In the genomic region with DNA sequence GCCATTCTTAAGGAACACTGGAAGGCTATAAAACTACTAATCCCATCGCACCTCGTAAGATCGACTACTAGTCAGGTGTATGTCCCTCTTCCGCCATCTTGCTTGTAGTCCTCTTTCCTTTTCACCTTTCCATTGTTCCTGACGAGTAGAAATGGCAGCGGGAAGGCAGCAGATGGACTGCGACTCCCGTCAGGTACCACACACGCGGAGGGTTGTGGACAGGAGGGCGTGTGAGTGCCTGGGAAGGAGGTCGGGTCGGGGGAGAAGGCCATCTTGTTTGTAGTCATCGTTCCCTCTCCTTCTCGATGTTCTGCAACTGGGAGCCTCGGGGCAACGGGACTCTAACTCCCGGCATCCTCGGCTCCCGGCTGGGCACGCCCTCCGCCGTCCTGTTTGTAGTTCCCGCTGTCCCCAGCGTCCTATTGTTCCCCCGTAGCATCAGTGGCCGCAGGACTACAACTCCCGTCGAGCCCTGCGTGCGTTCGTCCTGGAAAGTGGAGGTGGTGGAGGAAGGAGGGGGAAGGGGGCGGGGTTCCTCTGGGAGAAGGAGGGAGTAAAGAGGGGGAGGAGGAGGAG, we compare ENCODE assay signal across 1 cellular context.
A peak's percentile ranks its signal among the peaks of the same experiment; 100 is the strongest.
TF ChIP-seq lines count a peak whose summit lies in the region.

No MANE protein-coding gene starts in this region.

TF ChIP-seq in K562, 482 proteins besides CTCF, POLR2A, EP300 and RAD21 (continued from another document and continues in another):
- TF ChIP-seq ESRRB (CRISPR knock-in tag; IDR thresholded peaks at IDR 0.05; ENCODE audit: borderline replicate concordance) (no peak), KAT2B (IDR thresholded peaks at IDR 0.05; ENCODE audit: low read depth, low read length) (no peak), BDP1 (IDR thresholded peaks at IDR 0.05; ENCODE audit: insufficient read depth, insufficient read length) (no peak), DPF2 (IDR thresholded peaks at IDR 0.05) (no peak), TAF15 (IDR thresholded peaks at IDR 0.05; ENCODE audit: low read depth, low read length) (no peak), COPS2 (conservative IDR thresholded peaks at IDR 0.05) (no peak), FOXA3 (CRISPR knock-in tag; conservative IDR thresholded peaks at IDR 0.05 in 1 of 2, IDR thresholded peaks at IDR 0.05 in 1 of 2) (0 out of 4 replicates have a peak, but pooled peaks of 1 of the 2 experiments have one; percentile 16), ZNF146 (CRISPR knock-in tag; IDR thresholded peaks at IDR 0.05; ENCODE audit: unreplicated experiment) (no peak), SP2 (IDR thresholded peaks at IDR 0.05; ENCODE audit: extremely low read depth, low read depth, low read length, poor library complexity, severe bottlenecking) (no peak), RBM15 (IDR thresholded peaks at IDR 0.05; ENCODE audit: insufficient read depth, low read length) (no peak), SLC30A9 (CRISPR knock-in tag; IDR thresholded peaks at IDR 0.05) (no peak), SETDB1 (IDR thresholded peaks at IDR 0.05; ENCODE audit: low read length) (no peak), SIRT6 (IDR thresholded peaks at IDR 0.05; ENCODE audit: low read depth, low read length) (no peak), FOXM1 (IDR thresholded peaks at IDR 0.05; ENCODE audit: low read depth) (no peak), FOXM1 (CRISPR knock-in tag; IDR thresholded peaks at IDR 0.05; ENCODE audit: low read depth) (peak; percentile 70; the same call in 1 of the 2 replicates), FOXA1 (IDR thresholded peaks at IDR 0.05; ENCODE audit: borderline replicate concordance) (no peak), MYNN (IDR thresholded peaks at IDR 0.05) (no peak), MYNN (CRISPR knock-in tag; IDR thresholded peaks at IDR 0.05) (no peak), ZKSCAN1 (IDR thresholded peaks at IDR 0.05; ENCODE audit: low read depth, low read length) (no peak), ETV1 (tag; conservative IDR thresholded peaks at IDR 0.05; ENCODE audit: low read depth) (peak; percentile 45), ZNF124 (CRISPR knock-in tag; IDR thresholded peaks at IDR 0.05) (no peak), MEIS2 (IDR thresholded peaks at IDR 0.05; ENCODE audit: partially characterized antibody) (no peak), ZKSCAN3 (CRISPR knock-in tag; IDR thresholded peaks at IDR 0.05) (no peak), ZNF445 (CRISPR knock-in tag; IDR thresholded peaks at IDR 0.05; ENCODE audit: low read depth) (no peak), HMGN3 (IDR thresholded peaks at IDR 0.05; ENCODE audit: borderline replicate concordance, extremely low read depth, insufficient read length, low read depth, low read length) (no peak), ZNF79 (CRISPR knock-in tag; IDR thresholded peaks at IDR 0.05; ENCODE audit: low read depth) (0 out of 2 replicates have a peak, but pooled peaks have one; percentile 50), HNRNPUL1 (IDR thresholded peaks at IDR 0.05; ENCODE audit: low read length) (no peak), CXXC5 (CRISPR knock-in tag; IDR thresholded peaks at IDR 0.05) (peak; percentile 93), ASH1L (IDR thresholded peaks at IDR 0.05; ENCODE audit: borderline replicate concordance, low read depth, partially characterized antibody) (peak; percentile 83), TRIM28 (IDR thresholded peaks at IDR 0.05) (no peak), ZNF717 (CRISPR knock-in tag; IDR thresholded peaks at IDR 0.05) (no peak), NR3C1 (CRISPR knock-in tag; IDR thresholded peaks at IDR 0.05) (no peak), MIER1 (IDR thresholded peaks at IDR 0.05; ENCODE audit: low read depth) (no peak), ETV5 (CRISPR knock-in tag; IDR thresholded peaks at IDR 0.05; ENCODE audit: low read depth) (0 out of 2 replicates have a peak, but pooled peaks have one; percentile 14), HEY1 (CRISPR knock-in tag; IDR thresholded peaks at IDR 0.05; ENCODE audit: borderline replicate concordance) (no peak), CSDE1 (IDR thresholded peaks at IDR 0.05) (peak in 1 of 2 experiments; percentile 87; a peak in 1 of 4 replicates), NBN (IDR thresholded peaks at IDR 0.05; ENCODE audit: low read depth) (0 out of 2 replicates have a peak, but pooled peaks have one; percentile 16), SAP30 (IDR thresholded peaks at IDR 0.05; ENCODE audit: borderline replicate concordance, insufficient read depth, low read depth, low read length, poor library complexity, severe bottlenecking) (no peak), PTBP1 (IDR thresholded peaks at IDR 0.05; ENCODE audit: low read depth, low read length) (no peak)
- TF ChIP-seq, protein P1, sequence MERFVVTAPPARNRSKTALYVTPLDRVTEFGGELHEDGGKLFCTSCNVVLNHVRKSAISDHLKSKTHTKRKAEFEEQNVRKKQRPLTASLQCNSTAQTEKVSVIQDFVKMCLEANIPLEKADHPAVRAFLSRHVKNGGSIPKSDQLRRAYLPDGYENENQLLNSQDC (CRISPR knock-in tag; IDR thresholded peaks at IDR 0.05), result no peak
- TF ChIP-seq, protein P2, sequence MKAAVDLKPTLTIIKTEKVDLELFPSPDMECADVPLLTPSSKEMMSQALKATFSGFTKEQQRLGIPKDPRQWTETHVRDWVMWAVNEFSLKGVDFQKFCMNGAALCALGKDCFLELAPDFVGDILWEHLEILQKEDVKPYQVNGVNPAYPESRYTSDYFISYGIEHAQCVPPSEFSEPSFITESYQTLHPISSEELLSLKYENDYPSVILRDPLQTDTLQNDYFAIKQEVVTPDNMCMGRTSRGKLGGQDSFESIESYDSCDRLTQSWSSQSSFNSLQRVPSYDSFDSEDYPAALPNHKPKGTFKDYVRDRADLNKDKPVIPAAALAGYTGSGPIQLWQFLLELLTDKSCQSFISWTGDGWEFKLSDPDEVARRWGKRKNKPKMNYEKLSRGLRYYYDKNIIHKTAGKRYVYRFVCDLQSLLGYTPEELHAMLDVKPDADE (conservative IDR thresholded peaks at IDR 0.05; ENCODE audit: control insufficient read depth, low read depth, low read length), result peak; percentile 100
- TF ChIP-seq, protein P3, sequence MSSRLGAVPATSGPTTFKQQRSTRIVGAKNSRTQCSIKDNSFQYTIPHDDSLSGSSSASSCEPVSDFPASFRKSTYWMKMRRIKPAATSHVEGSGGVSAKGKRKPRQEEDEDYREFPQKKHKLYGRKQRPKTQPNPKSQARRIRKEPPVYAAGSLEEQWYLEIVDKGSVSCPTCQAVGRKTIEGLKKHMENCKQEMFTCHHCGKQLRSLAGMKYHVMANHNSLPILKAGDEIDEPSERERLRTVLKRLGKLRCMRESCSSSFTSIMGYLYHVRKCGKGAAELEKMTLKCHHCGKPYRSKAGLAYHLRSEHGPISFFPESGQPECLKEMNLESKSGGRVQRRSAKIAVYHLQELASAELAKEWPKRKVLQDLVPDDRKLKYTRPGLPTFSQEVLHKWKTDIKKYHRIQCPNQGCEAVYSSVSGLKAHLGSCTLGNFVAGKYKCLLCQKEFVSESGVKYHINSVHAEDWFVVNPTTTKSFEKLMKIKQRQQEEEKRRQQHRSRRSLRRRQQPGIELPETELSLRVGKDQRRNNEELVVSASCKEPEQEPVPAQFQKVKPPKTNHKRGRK (tag; IDR thresholded peaks at IDR 0.05), result no peak
- TF ChIP-seq, protein P4, sequence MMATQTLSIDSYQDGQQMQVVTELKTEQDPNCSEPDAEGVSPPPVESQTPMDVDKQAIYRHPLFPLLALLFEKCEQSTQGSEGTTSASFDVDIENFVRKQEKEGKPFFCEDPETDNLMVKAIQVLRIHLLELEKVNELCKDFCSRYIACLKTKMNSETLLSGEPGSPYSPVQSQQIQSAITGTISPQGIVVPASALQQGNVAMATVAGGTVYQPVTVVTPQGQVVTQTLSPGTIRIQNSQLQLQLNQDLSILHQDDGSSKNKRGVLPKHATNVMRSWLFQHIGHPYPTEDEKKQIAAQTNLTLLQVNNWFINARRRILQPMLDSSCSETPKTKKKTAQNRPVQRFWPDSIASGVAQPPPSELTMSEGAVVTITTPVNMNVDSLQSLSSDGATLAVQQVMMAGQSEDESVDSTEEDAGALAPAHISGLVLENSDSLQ (IDR thresholded peaks at IDR 0.05), result peak; percentile 80
- TF ChIP-seq, protein P5, sequence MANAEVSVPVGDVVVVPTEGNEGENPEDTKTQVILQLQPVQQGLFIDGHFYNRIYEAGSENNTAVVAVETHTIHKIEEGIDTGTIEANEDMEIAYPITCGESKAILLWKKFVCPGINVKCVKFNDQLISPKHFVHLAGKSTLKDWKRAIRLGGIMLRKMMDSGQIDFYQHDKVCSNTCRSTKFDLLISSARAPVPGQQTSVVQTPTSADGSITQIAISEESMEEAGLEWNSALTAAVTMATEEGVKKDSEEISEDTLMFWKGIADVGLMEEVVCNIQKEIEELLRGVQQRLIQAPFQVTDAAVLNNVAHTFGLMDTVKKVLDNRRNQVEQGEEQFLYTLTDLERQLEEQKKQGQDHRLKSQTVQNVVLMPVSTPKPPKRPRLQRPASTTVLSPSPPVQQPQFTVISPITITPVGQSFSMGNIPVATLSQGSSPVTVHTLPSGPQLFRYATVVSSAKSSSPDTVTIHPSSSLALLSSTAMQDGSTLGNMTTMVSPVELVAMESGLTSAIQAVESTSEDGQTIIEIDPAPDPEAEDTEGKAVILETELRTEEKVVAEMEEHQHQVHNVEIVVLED (CRISPR knock-in tag; IDR thresholded peaks at IDR 0.05), result peak; percentile 91
- TF ChIP-seq, protein P6, sequence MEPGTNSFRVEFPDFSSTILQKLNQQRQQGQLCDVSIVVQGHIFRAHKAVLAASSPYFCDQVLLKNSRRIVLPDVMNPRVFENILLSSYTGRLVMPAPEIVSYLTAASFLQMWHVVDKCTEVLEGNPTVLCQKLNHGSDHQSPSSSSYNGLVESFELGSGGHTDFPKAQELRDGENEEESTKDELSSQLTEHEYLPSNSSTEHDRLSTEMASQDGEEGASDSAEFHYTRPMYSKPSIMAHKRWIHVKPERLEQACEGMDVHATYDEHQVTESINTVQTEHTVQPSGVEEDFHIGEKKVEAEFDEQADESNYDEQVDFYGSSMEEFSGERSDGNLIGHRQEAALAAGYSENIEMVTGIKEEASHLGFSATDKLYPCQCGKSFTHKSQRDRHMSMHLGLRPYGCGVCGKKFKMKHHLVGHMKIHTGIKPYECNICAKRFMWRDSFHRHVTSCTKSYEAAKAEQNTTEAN (CRISPR knock-in tag; IDR thresholded peaks at IDR 0.05), result no peak
- TF ChIP-seq, protein P7, sequence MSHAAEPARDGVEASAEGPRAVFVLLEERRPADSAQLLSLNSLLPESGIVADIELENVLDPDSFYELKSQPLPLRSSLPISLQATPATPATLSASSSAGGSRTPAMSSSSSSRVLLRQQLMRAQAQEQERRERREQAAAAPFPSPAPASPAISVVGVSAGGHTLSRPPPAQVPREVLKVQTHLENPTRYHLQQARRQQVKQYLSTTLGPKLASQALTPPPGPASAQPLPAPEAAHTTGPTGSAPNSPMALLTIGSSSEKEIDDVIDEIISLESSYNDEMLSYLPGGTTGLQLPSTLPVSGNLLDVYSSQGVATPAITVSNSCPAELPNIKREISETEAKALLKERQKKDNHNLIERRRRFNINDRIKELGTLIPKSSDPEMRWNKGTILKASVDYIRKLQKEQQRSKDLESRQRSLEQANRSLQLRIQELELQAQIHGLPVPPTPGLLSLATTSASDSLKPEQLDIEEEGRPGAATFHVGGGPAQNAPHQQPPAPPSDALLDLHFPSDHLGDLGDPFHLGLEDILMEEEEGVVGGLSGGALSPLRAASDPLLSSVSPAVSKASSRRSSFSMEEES (CRISPR knock-in tag; IDR thresholded peaks at IDR 0.05), result no peak
- TF ChIP-seq, protein P8, sequence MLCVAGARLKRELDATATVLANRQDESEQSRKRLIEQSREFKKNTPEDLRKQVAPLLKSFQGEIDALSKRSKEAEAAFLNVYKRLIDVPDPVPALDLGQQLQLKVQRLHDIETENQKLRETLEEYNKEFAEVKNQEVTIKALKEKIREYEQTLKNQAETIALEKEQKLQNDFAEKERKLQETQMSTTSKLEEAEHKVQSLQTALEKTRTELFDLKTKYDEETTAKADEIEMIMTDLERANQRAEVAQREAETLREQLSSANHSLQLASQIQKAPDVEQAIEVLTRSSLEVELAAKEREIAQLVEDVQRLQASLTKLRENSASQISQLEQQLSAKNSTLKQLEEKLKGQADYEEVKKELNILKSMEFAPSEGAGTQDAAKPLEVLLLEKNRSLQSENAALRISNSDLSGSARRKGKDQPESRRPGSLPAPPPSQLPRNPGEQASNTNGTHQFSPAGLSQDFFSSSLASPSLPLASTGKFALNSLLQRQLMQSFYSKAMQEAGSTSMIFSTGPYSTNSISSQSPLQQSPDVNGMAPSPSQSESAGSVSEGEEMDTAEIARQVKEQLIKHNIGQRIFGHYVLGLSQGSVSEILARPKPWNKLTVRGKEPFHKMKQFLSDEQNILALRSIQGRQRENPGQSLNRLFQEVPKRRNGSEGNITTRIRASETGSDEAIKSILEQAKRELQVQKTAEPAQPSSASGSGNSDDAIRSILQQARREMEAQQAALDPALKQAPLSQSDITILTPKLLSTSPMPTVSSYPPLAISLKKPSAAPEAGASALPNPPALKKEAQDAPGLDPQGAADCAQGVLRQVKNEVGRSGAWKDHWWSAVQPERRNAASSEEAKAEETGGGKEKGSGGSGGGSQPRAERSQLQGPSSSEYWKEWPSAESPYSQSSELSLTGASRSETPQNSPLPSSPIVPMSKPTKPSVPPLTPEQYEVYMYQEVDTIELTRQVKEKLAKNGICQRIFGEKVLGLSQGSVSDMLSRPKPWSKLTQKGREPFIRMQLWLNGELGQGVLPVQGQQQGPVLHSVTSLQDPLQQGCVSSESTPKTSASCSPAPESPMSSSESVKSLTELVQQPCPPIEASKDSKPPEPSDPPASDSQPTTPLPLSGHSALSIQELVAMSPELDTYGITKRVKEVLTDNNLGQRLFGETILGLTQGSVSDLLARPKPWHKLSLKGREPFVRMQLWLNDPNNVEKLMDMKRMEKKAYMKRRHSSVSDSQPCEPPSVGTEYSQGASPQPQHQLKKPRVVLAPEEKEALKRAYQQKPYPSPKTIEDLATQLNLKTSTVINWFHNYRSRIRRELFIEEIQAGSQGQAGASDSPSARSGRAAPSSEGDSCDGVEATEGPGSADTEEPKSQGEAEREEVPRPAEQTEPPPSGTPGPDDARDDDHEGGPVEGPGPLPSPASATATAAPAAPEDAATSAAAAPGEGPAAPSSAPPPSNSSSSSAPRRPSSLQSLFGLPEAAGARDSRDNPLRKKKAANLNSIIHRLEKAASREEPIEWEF (CRISPR knock-in tag; IDR thresholded peaks at IDR 0.05), result no peak
- TF ChIP-seq, protein P9, sequence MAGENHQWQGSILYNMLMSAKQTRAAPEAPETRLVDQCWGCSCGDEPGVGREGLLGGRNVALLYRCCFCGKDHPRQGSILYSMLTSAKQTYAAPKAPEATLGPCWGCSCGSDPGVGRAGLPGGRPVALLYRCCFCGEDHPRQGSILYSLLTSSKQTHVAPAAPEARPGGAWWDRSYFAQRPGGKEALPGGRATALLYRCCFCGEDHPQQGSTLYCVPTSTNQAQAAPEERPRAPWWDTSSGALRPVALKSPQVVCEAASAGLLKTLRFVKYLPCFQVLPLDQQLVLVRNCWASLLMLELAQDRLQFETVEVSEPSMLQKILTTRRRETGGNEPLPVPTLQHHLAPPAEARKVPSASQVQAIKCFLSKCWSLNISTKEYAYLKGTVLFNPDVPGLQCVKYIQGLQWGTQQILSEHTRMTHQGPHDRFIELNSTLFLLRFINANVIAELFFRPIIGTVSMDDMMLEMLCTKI (IDR thresholded peaks at IDR 0.05; ENCODE audit: partially characterized antibody), result no peak
- TF ChIP-seq, protein P10, sequence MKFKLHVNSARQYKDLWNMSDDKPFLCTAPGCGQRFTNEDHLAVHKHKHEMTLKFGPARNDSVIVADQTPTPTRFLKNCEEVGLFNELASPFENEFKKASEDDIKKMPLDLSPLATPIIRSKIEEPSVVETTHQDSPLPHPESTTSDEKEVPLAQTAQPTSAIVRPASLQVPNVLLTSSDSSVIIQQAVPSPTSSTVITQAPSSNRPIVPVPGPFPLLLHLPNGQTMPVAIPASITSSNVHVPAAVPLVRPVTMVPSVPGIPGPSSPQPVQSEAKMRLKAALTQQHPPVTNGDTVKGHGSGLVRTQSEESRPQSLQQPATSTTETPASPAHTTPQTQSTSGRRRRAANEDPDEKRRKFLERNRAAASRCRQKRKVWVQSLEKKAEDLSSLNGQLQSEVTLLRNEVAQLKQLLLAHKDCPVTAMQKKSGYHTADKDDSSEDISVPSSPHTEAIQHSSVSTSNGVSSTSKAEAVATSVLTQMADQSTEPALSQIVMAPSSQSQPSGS (CRISPR knock-in tag; IDR thresholded peaks at IDR 0.05), result no peak
